1 cellular context compared by ENCODE assay signal in the genomic region with DNA sequence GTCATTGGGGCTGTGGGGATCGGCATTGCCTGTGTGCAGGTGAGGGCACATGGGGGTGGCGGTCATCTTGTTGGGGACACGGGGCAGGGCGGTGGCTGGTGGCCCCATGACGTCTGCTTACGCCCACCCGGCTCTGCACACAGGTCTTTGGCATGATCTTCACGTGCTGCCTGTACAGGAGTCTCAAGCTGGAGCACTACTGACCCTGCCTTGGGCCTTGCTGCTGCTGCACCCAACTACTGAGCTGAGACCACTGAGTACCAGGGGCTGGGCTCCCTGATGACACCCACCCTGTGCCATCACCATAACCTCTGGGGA.
TF ChIP-seq lines count a peak whose summit lies in the region.

No MANE protein-coding gene starts in this region.

TF ChIP-seq in HepG2, 621 proteins besides CTCF, POLR2A, EP300 and RAD21:
- TF ChIP-seq RBFOX2 (IDR thresholded peaks at IDR 0.05; ENCODE audit: low read depth, low read length), result peak; percentile 10; the same call in 1 of the 2 replicates
- TF ChIP-seq, protein P1, sequence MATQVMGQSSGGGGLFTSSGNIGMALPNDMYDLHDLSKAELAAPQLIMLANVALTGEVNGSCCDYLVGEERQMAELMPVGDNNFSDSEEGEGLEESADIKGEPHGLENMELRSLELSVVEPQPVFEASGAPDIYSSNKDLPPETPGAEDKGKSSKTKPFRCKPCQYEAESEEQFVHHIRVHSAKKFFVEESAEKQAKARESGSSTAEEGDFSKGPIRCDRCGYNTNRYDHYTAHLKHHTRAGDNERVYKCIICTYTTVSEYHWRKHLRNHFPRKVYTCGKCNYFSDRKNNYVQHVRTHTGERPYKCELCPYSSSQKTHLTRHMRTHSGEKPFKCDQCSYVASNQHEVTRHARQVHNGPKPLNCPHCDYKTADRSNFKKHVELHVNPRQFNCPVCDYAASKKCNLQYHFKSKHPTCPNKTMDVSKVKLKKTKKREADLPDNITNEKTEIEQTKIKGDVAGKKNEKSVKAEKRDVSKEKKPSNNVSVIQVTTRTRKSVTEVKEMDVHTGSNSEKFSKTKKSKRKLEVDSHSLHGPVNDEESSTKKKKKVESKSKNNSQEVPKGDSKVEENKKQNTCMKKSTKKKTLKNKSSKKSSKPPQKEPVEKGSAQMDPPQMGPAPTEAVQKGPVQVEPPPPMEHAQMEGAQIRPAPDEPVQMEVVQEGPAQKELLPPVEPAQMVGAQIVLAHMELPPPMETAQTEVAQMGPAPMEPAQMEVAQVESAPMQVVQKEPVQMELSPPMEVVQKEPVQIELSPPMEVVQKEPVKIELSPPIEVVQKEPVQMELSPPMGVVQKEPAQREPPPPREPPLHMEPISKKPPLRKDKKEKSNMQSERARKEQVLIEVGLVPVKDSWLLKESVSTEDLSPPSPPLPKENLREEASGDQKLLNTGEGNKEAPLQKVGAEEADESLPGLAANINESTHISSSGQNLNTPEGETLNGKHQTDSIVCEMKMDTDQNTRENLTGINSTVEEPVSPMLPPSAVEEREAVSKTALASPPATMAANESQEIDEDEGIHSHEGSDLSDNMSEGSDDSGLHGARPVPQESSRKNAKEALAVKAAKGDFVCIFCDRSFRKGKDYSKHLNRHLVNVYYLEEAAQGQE (IDR thresholded peaks at IDR 0.05; ENCODE audit: borderline replicate concordance in 1 of 2, low read depth in 1 of 2, low read length in 2 of 2), result no peak
TF ChIP-seq in HepG2: peak in this region for 1.
